13 cellular contexts compared by ENCODE assay signal in genomic region chr11:1188451-1189130, GRCh38. TPM values are rescaled to one million over a fixed set of nuclear protein-coding genes. Genes with fewer than 3 reads are reported as not detected.
A peak's percentile ranks its signal among the peaks of the same experiment; 100 is the strongest.
DNase-seq lines count a peak whose midpoint lies in the region; ATAC-seq and TF ChIP-seq lines count a peak whose summit lies in the region.
"Not testable (repeated sequence)": the region's sequence is repeated elsewhere in the genome, so short reads cannot be mapped to it uniquely, and the experiment has no call there.
"Had no signal": no experiment of that assay in that cellular context is flagged by ENCODE, and none has a peak within 500 bp of the region (broad histone marks: within the 10 kb centered on the region; RNA-seq: fewer than 3 reads in every experiment).

No MANE protein-coding gene starts in this region.

- not testable (repeated sequence) for TF ChIP-seq CTCF in WTC11 (IDR thresholded peaks at IDR 0.05); right lobe of liver (IDR thresholded peaks at IDR 0.05); mucosa of descending colon (IDR thresholded peaks at IDR 0.05); sigmoid colon (IDR thresholded peaks at IDR 0.05); upper lobe of right lung (IDR thresholded peaks at IDR 0.05)

- not testable (repeated sequence) for H3K27ac ChIP-seq in right lobe of liver, sigmoid colon, upper lobe of right lung

- not testable (repeated sequence) for H3K9me3 ChIP-seq in right lobe of liver, mucosa of descending colon, sigmoid colon, upper lobe of right lung

- not testable (repeated sequence) for H3K9me3 Mint-ChIP-seq in WTC11

- not testable (repeated sequence) for H3K4me3 Mint-ChIP-seq in WTC11

- DNase-seq in WTC11 (ENCODE audit: low spot score) (peak; percentile 1), Right ventricle myocardium superior (peak; percentile 16), right lobe of liver (peak in 2 of 3 donors; percentile 3 to 12), mucosa of descending colon (peak in 2 of 3 donors; percentile 10 to 21), sigmoid colon (peak; percentile 46), upper lobe of right lung (peak; percentile 34)

- TF ChIP-seq POLR2A in right lobe of liver (IDR thresholded peaks at IDR 0.05); sigmoid colon (IDR thresholded peaks at IDR 0.05): not testable (repeated sequence)

- ATAC-seq in WTC11; Right ventricle myocardium superior (ENCODE audit: poor library complexity); right lobe of liver; mucosa of descending colon; upper lobe of right lung: not testable (repeated sequence)

- TF ChIP-seq EP300 in sigmoid colon (IDR thresholded peaks at IDR 0.05) = not testable (repeated sequence)

- POLR2A ChIA-PET in WTC11 (lab: Charles Lee) = not testable (repeated sequence)

- not testable (repeated sequence) for H3K27me3 Mint-ChIP-seq in WTC11 (ENCODE audit: low read depth)

- not testable (repeated sequence) for H3K27ac Mint-ChIP-seq in WTC11

- intact Hi-C loops in Right ventricle myocardium superior (cut with DNase I); right lobe of liver (cut with DNase I); mucosa of descending colon (cut with DNase I, micrococcal nuclease); sigmoid colon (cut with DNase I); upper lobe of right lung (cut with DNase I): not testable (repeated sequence)

- H3K4me3 ChIP-seq in right lobe of liver, mucosa of descending colon, sigmoid colon, upper lobe of right lung: not testable (repeated sequence)

- WGBS in right lobe of liver (ENCODE audit: insufficient coverage, low coverage, low lambda C conversion rate, missing lambda C conversion rate) = 67% methylated on average over 1 of the region's 15 CpGs
- 70 to 85% methylated on average over 12 to 15 of the region's 15 CpGs for WGBS in sigmoid colon, 2 donors

- not testable (repeated sequence) for H3K4me1 Mint-ChIP-seq in WTC11

- H3K4me1 ChIP-seq in right lobe of liver; mucosa of descending colon (ENCODE audit: low read depth); sigmoid colon; upper lobe of right lung: not testable (repeated sequence)

- H3K36me3 Mint-ChIP-seq in WTC11 = not testable (repeated sequence)

- H3K36me3 ChIP-seq in right lobe of liver; mucosa of descending colon (ENCODE audit: low read depth); sigmoid colon; upper lobe of right lung: not testable (repeated sequence)

- CTCF ChIA-PET in WTC11 (lab: Charles Lee) = not testable (repeated sequence)

- not testable (repeated sequence) for H3K27me3 ChIP-seq in right lobe of liver, upper lobe of right lung
- H3K27me3 ChIP-seq in sigmoid colon = peaks cover 0 to 24% (median 0%) of the 10 kb centered on the region in 3 donors

RNA-seq across cellular contexts. Expression of gene MUC5AC, which starts 30.8 kb away (rescaled TPM):
- total RNA-seq in WTC11 (2021) = under 0.01 TPM in 1 of 3 replicates, not detected in the others
- total RNA-seq in Right ventricle myocardium superior = not detected
- not detected for total RNA-seq in right lobe of liver
- under 1 TPM in 2 of 3 donors, not detected in 1; 0.03 to 0.63 TPM for total RNA-seq in mucosa of descending colon
- total RNA-seq in sigmoid colon = under 1 TPM in 1 of 4 donors, not detected in 3; under 0.01 TPM
- polyA plus RNA-seq in sigmoid colon = under 1 TPM in 2 of 3 donors, not detected in 1; under 0.01 to 0.09 TPM
- not detected for total RNA-seq in upper lobe of right lung
- total RNA-seq: CD4-positive, alpha-beta T cell; CD8-positive, alpha-beta memory T cell; GM12878; GM23248; H1; H7 had no signal
- polyA plus RNA-seq: CD14-positive monocyte; CD8-positive, alpha-beta memory T cell; GM23248; H1 had no signal

RNA-seq across cellular contexts. Expression of gene MUC5B, which starts 34.3 kb away (rescaled TPM):
- total RNA-seq in WTC11 (2021) = 0.69 to 1.6 TPM (median 1.6 TPM) in 3 replicates
- not detected for total RNA-seq in Right ventricle myocardium superior
- 1 to 10 TPM in 2 of 6 experiments, under 1 TPM in 4; 0.06 to 3.7 (median 0.78) TPM for total RNA-seq in right lobe of liver
- total RNA-seq in mucosa of descending colon = 100 to 1,000 TPM; 133 to 431 (median 135) TPM
- under 1 TPM in 1 of 4 donors, not detected in 3; 0.83 TPM for total RNA-seq in sigmoid colon
- 100 to 1,000 TPM in 1 of 3 donors, 1 to 10 TPM in 2; 1.4 to 131 (median 4.2) TPM for polyA plus RNA-seq in sigmoid colon
- 1.2 TPM for total RNA-seq in upper lobe of right lung
- total RNA-seq: CD4-positive, alpha-beta T cell; CD8-positive, alpha-beta memory T cell; GM23248 had no signal
- polyA plus RNA-seq: CD14-positive monocyte; CD8-positive, alpha-beta memory T cell; GM12878; GM23248 had no signal

Comparison
In these comparisons a context has a peak if more than half of its experiments do, and no peak if none do; other contexts are left out.
1. RNA of gene MUC5B, which starts 34.3 kb away (total RNA-seq): 133 to 431 TPM in mucosa of descending colon; 0.69 to 1.6 TPM in WTC11, 1.2 TPM in upper lobe of right lung (single experiment), 0.06 to 3.7 TPM in right lobe of liver, not detected in Right ventricle myocardium superior (single experiment) and 0.83 TPM in sigmoid colon; every median in the first group is over 10 times any median in the second.
2. Peak in every context shown above with its lines, with median percentiles within 50 percentile points of each other: DNase-seq.